8 cellular contexts compared by ENCODE assay signal in the genomic region with DNA sequence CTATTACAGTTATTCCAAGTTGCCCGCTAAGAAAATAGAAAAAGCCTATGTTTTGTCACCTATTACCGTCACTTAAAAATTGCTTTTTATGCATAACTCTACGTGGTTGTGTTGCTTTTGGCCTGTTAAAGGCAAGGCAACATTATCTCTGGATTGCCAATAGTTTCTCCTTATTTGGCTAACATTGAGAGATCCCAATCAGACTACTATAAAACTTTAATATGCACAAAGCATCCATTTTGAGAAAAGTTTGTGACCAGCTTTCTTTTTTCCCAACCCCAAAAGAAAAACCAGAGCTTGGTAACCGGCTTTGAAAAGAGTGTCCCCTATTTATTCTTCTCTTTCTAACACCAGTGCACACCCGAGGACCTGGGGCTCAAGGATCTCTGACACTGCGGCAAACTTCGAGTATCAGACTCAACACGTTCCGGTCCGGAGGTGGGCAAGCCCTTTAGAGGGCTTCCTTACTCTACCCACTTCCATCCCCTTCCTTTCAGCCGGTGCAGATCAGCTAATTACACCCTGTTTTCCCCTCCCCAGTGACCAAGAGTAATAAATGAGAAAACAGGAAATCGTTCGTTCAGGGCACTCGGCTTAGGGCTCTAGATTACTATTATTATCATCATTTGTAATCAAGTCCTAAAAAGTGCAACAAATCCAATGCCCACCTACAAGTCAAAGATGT. TPM values are rescaled to one million over a fixed set of nuclear protein-coding genes. Genes with fewer than 3 reads are reported as not detected.
DNase-seq lines count a peak whose midpoint lies in the region; ATAC-seq, FAIRE-seq and TF ChIP-seq lines count a peak whose summit lies in the region.

No MANE protein-coding gene starts in this region.

- intact Hi-C loops in Calu3 (cut with micrococcal nuclease; ENCODE audit: unreplicated experiment): loop anchor here (2.0 to 10.0 kb wide), 4 partner anchors 47 to 511 kb away; no protein-coding TSS in a partner anchor
- intact Hi-C loops in GM12878 (cut with micrococcal nuclease; ENCODE audit: unreplicated experiment): loop anchor here (2.0 to 5.0 kb wide), 2 partner anchors 47 to 369 kb away; no protein-coding TSS in a partner anchor

- WGBS in GM12878 (ENCODE audit: insufficient coverage, insufficient replicate concordance, low lambda C conversion rate, missing lambda C conversion rate): 1% methylated on average over 14 of the region's 14 CpGs

- SMC1A ChIA-PET in GM12878 (lab: Charles Lee; ENCODE audit: uncharacterized antibody, unreplicated experiment): interaction anchor here (0.6 to 1.7 kb wide), 6 partner anchors 23 to 157 kb away, joined by 3 to 9 read pairs (median 4); no protein-coding TSS in a partner anchor

- H3K9ac ChIP-seq in GM12878 (ENCODE audit: control insufficient read depth, insufficient read depth, low read length): peak overlapping the region; percentile 94

- in situ Hi-C loops in GM12878 (cut with MboI): no loop called here

- peak; percentile 18 for FAIRE-seq in GM12878 (lab: Jason Lieb, UNC)
- no peak for FAIRE-seq in GM12891 (lab: Jason Lieb, UNC)

- BruUV-seq in Calu3 (replicated peaks; lab: Mats Ljungman, UMichigan) (TSS peak; percentile 39), GM12878 (replicated peaks; lab: Mats Ljungman, UMichigan) (TSS peak; percentile 76)

- POLR2A ChIA-PET in GM12878 (lab: Charles Lee): interaction anchor here (0.7 to 1.9 kb wide), 7 partner anchors 8 to 245 kb away, joined by 3 to 6 read pairs (median 3); no protein-coding TSS in a partner anchor

- peaks cover 45% of the 10 kb centered on the region for H3K36me3 Mint-ChIP-seq in Calu3 (ENCODE audit: insufficient read depth, unreplicated experiment)
- peaks cover 7% of the 10 kb centered on the region for H3K36me3 Mint-ChIP-seq in stimulated activated memory B cell treated with anti-CD40 and anti-IgM and Interleukin-4, amounts not matched to agents 10 μg/mL and 1 μg/mL and 100 μg/mL, for 72 hours

- H3K9me3 ChIP-seq in GM12878 (replicated peaks; ENCODE audit: control insufficient read depth, insufficient read depth, low read length): no peaks in the 10 kb centered on the region

- H3K36me3 ChIP-seq in GM12878 (ENCODE audit: control insufficient read depth in 2 of 2, insufficient read depth in 2 of 2, low read length in 1 of 2): no peaks in the 10 kb centered on the region

- H2AFZ ChIP-seq in GM12878 (ENCODE audit: control insufficient read depth, low read depth, low read length): peak overlapping the region; percentile 84; the same call in 1 of the 2 replicates

- CTCF ChIA-PET in Calu3 (lab: Charles Lee): interaction anchor here (0.6 to 1.3 kb wide), 3 partner anchors 108 to 254 kb away, joined by 3 to 8 read pairs (median 3); no protein-coding TSS in a partner anchor
- CTCF ChIA-PET in GM12878 (lab: Yijun Ruan, JAX): interaction anchor here (1.0 to 1.2 kb wide), 4 partner anchors 39 to 253 kb away, joined by 3 to 4 read pairs (median 4); no protein-coding TSS in a partner anchor

- peaks cover 21% of the 10 kb centered on the region for H3K4me1 Mint-ChIP-seq in Calu3 (ENCODE audit: low read depth, unreplicated experiment)
- peaks cover 42% of the 10 kb centered on the region for H3K4me1 Mint-ChIP-seq in stimulated activated memory B cell treated with anti-CD40 and anti-IgM and Interleukin-4, amounts not matched to agents 10 μg/mL and 1 μg/mL and 100 μg/mL, for 72 hours

- H3K9me3 Mint-ChIP-seq in Calu3 (ENCODE audit: low read depth, unreplicated experiment): no peaks in the 10 kb centered on the region
- H3K9me3 Mint-ChIP-seq in stimulated activated memory B cell treated with anti-CD40 and anti-IgM and Interleukin-4, amounts not matched to agents 10 μg/mL and 1 μg/mL and 100 μg/mL, for 72 hours: no peaks in the 10 kb centered on the region

- no peaks in the 10 kb centered on the region for H3K27me3 Mint-ChIP-seq in Calu3 (ENCODE audit: unreplicated experiment)
- no peaks in the 10 kb centered on the region for H3K27me3 Mint-ChIP-seq in stimulated activated memory B cell treated with anti-CD40 and anti-IgM and Interleukin-4, amounts not matched to agents 10 μg/mL and 1 μg/mL and 100 μg/mL, for 72 hours

- peak overlapping the region; percentile 56 for H3K4me2 ChIP-seq in GM12878 (ENCODE audit: control insufficient read depth, insufficient read depth)

- H3K79me2 ChIP-seq in GM12878 (ENCODE audit: control insufficient read depth, insufficient read depth, low read length): peaks cover 77% of the 10 kb centered on the region

- TF ChIP-seq POLR2A in GM12878 (IDR thresholded peaks at IDR 0.05; ENCODE audit: low read depth, low read length) (no peak), GM12891 (IDR thresholded peaks at IDR 0.05; ENCODE audit: low read depth, low read length) (no peak)

- peaks cover 10% of the 10 kb centered on the region; the same call in 1 of the 2 replicates for H3K4me1 ChIP-seq in GM12878 (ENCODE audit: control insufficient read depth, insufficient read depth, low read length)

- H3K4me3 Mint-ChIP-seq in Calu3 (ENCODE audit: low read depth, unreplicated experiment): peak overlapping the region; percentile 93
- peak overlapping the region; percentile 94 for H3K4me3 Mint-ChIP-seq in stimulated activated memory B cell treated with anti-CD40 and anti-IgM and Interleukin-4, amounts not matched to agents 10 μg/mL and 1 μg/mL and 100 μg/mL, for 72 hours

- peak overlapping the region; percentile 94 for H3K27ac Mint-ChIP-seq in Calu3 (ENCODE audit: unreplicated experiment)
- H3K27ac Mint-ChIP-seq in stimulated activated memory B cell treated with anti-CD40 and anti-IgM and Interleukin-4, amounts not matched to agents 10 μg/mL and 1 μg/mL and 100 μg/mL, for 72 hours: peak overlapping the region; percentile 95

- TF ChIP-seq EP300 in GM12878 (IDR thresholded peaks at IDR 0.05; ENCODE audit: borderline replicate concordance in 1 of 2, control insufficient read depth in 1 of 2, low read depth in 2 of 2, low read length in 2 of 2): no peak

- TF ChIP-seq CTCF in Calu3 (IDR thresholded peaks at IDR 0.05; ENCODE audit: unreplicated experiment): no peak
- TF ChIP-seq CTCF in GM12878 (IDR thresholded peaks at IDR 0.05 in 2 of 3, conservative IDR thresholded peaks at IDR 0.05 in 1 of 3; ENCODE audit: control insufficient read depth in 2 of 3, extremely low read depth in 1 of 3, insufficient read depth in 1 of 3, low read depth in 3 of 3, low read length in 3 of 3): no peak

- DNase-seq in Calu3: no peak
- DNase-seq in NCI-H2227 (lab: John Stamatoyannopoulos, UW; ENCODE audit: unreplicated experiment): peak; percentile 54
- DNase-seq in GM12878 (ENCODE audit: low read depth, low spot score): no peak
- DNase-seq in islet precursor cell: peak; percentile 65
- DNase-seq in HPDE6-E6E7 (ENCODE audit: extremely low spot score): no peak
- DNase-seq in GM12891 (ENCODE audit: insufficient read length, low spot score): no peak

- H4K20me1 ChIP-seq in GM12878 (ENCODE audit: control insufficient read depth, insufficient read depth): no peaks in the 10 kb centered on the region

- ATAC-seq in GM21576 (IDR thresholded peaks at IDR 0.05; ENCODE audit: unreplicated experiment): peak; percentile 16
- peak; percentile 19 for ATAC-seq in GM12878
- no peak for ATAC-seq in stimulated activated memory B cell treated with anti-CD40 and anti-IgM and Interleukin-4, amounts not matched to agents 10 μg/mL and 1 μg/mL and 100 μg/mL, for 72 hours

- RAD21 ChIA-PET in GM12878 (lab: Charles Lee; ENCODE audit: unreplicated experiment): interaction anchor here (0.7 to 1.5 kb wide), 5 partner anchors 13 to 245 kb away, joined by 3 to 5 read pairs (median 4); no protein-coding TSS in a partner anchor

- peak overlapping the region; percentile 96 for H3K4me3 ChIP-seq in GM12878

- peak overlapping the region; percentile 96 for H3K27ac ChIP-seq in GM12878 (ENCODE audit: control insufficient read depth, insufficient read depth)

- H3K27me3 ChIP-seq in GM12878 (replicated peaks in 1 of 2; ENCODE audit: control insufficient read depth in 2 of 2, insufficient read depth in 2 of 2, low read length in 1 of 2): no peaks in the 10 kb centered on the region

- TF ChIP-seq RAD21 in GM12878 (IDR thresholded peaks at IDR 0.05; ENCODE audit: insufficient read depth, low read depth, low read length): no peak

TF ChIP-seq in GM12878, 131 proteins besides CTCF, POLR2A, EP300 and RAD21 (continues in another document):
- 0 out of 4 replicates have a peak, but pooled peaks of 1 of the 2 experiments have one; percentile 25 for TF ChIP-seq BHLHE40 (IDR thresholded peaks at IDR 0.05; ENCODE audit: borderline replicate concordance in 1 of 2, low read depth in 2 of 2, low read length in 1 of 2)

TF ChIP-seq in GM12891, 5 proteins besides CTCF, POLR2A, EP300 and RAD21:
- TF ChIP-seq SPI1 (IDR thresholded peaks at IDR 0.05; ENCODE audit: low read depth, low read length): no peak
- no peak for TF ChIP-seq PAX5 (IDR thresholded peaks at IDR 0.05; ENCODE audit: insufficient read depth, low read length, severe bottlenecking)
- TF ChIP-seq POLR2AphosphoS5 (IDR thresholded peaks at IDR 0.05; ENCODE audit: low read depth, low read length): no peak
- no peak for TF ChIP-seq TAF1 (IDR thresholded peaks at IDR 0.05; ENCODE audit: low read depth, low read length)

RNA-seq across cellular contexts. Expression of a gene that starts 1.2 kb away (rescaled TPM):
- total RNA-seq in Calu3 (2022) (86.7 and 97.4 TPM in 2 replicates), GM12878 (2014; rRNA removed) (49.3 and 53.8 TPM in 2 replicates), GM12878 (2014; rRNA removed; fragmentation: Illumina TruSeq; extraction: Trizol) (126 and 134 TPM in 2 replicates), GM12878 (2021) (53.5 and 54.8 TPM in 2 replicates)
- total RNA-seq in GM12878 (2013; cell fraction: nucleolus; rRNA removed): 237 and 251 TPM in 2 replicates
- polyA plus RNA-seq in GM12878 (2011; ENCODE audit: low read depth): 17.5 TPM
- polyA plus RNA-seq in GM12878 (2011; rRNA removed) (45.3 and 69.3 TPM in 2 replicates), GM12878 (2014; fragmentation: Illumina TruSeq; extraction: Trizol) (117 and 145 TPM in 2 replicates), GM12878 (2014; fragmentation: Nextera tagmentation; extraction: Ambion mirVana) (10 to 100 TPM; 22.8 to 31.6 TPM), GM12878 (2014; rRNA removed) (23.3 and 25.6 TPM in 2 replicates), GM12878 (2016; fragmentation: Nextera tagmentation; extraction: Ambion mirVana) (10 to 100 TPM; 61.8 to 70.5 TPM)
- 15.2 and 15.8 TPM in 2 replicates for polyA plus RNA-seq in GM12878 (2011; cell fraction: cytosol; rRNA removed)
- polyA plus RNA-seq in GM12878 (2011; cell fraction: nucleus; rRNA removed): 46.4 and 52.2 TPM in 2 replicates
- 27.5 and 38.1 TPM in 2 replicates for polyA plus RNA-seq in GM12878 (2012)
- 50.4 and 79.0 TPM in 2 replicates for polyA minus RNA-seq in GM12878 (2011; rRNA and poly(A)+ RNA removed)
- polyA minus RNA-seq in GM12878 (2011; cell fraction: cytosol; rRNA and poly(A)+ RNA removed): 34.3 and 42.2 TPM in 2 replicates
- 84.9 and 148 TPM in 2 replicates for polyA minus RNA-seq in GM12878 (2011; cell fraction: nucleus; rRNA and poly(A)+ RNA removed)
- 27.2 TPM for polyA plus RNA-seq in GM12891 (2012; ENCODE audit: low read depth, missing spikeins)

Comparison
In these comparisons a context has a peak if more than half of its experiments do, and no peak if none do; other contexts are left out.
1. DNase-seq: peak in NCI-H2227 (single experiment) and islet precursor cell (single experiment); none in Calu3 (single experiment), GM12878 (single experiment), HPDE6-E6E7 (single experiment) and GM12891 (single experiment).